In the genomic region with DNA sequence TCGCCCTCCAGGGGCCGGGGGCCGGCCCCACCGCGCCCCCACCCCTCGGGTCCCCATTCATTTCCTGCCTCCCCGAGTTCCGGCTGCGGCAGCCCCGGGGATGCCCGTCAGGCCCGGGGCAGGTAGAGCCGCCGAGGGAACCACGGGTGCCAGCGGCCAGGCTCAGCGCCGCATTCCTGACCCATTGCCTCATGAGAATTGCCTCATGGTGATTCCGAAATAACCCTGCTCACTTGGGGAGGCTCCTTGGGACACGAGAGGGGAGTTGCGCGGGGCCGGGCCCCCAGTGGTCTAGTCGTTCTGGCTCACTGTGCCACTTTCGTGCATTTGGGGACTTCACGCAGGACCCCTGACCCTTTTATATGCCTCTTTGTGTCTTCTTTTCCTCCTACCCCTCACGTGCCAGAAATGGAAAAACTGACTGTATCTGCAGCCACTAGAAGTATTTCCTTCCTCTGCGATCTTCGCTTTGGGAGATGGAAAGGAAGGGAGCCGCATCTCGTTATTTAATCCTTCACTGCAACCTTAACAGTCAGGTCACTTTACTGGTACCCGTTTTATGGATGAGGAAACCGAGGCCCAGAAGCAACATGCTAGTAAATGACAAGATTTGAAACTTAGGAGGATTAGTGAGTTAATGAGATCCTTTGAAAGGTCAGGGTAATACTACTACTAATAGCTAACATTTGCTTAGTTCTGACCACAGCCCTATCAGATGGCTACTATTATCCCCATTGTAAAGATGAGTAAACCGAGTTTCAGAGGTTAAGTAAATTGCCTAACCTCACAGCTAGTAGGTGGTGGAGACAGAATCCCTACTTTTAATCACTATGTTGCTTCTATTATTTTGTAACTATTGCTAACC, we compare ENCODE assay signal across 8 cellular contexts. TPM values are rescaled to one million over a fixed set of nuclear protein-coding genes. Genes with fewer than 3 reads are reported as not detected.
DNase-seq lines count a peak whose midpoint lies in the region; ATAC-seq and TF ChIP-seq lines count a peak whose summit lies in the region.

No MANE protein-coding gene starts in this region.

- peak in 2 of 9 donors; percentile 0 to 13 for TF ChIP-seq CTCF in heart right ventricle (IDR thresholded peaks at IDR 0.05)
- no peak for TF ChIP-seq CTCF in progenitor cell of endocrine pancreas (IDR thresholded peaks at IDR 0.05; ENCODE audit: unreplicated experiment)

- DNase-seq in EH (ENCODE audit: low read depth) (peak; percentile 89), M059J (ENCODE audit: low read depth) (peak; percentile 82), heart right ventricle (peak; percentile 63 to 65), progenitor cell of endocrine pancreas (ENCODE audit: low spot score, unreplicated experiment) (no peak), putamen (ENCODE audit: low spot score) (no peak), NCI-H510A treated with DMSO at 0.1 percent for 48 hours (lab: John Stamatoyannopoulos, UW) (no peak)
- no peak for DNase-seq in activated naive CD8-positive, alpha-beta T cell treated with anti-CD3 and anti-CD28 coated beads, Interleukin-2, amount 10 ng/mL, durations not matched to agents 7 days and 5 days

- peak overlapping the region; percentile 86 for H3K27ac Mint-ChIP-seq in activated naive CD8-positive, alpha-beta T cell treated with anti-CD3 and anti-CD28 coated beads, Interleukin-2, amount 10 ng/mL, durations not matched to agents 7 days and 5 days
- peak overlapping the region; percentile 99 for H3K27ac Mint-ChIP-seq in progenitor cell of endocrine pancreas

- peak overlapping the region; percentile 86 for H3K4me3 Mint-ChIP-seq in activated naive CD8-positive, alpha-beta T cell treated with anti-CD3 and anti-CD28 coated beads, Interleukin-2, amount 10 ng/mL, durations not matched to agents 7 days and 5 days
- H3K4me3 Mint-ChIP-seq in progenitor cell of endocrine pancreas (ENCODE audit: low read depth): peak overlapping the region; percentile 92

- no peaks in the 10 kb centered on the region for H3K9me3 ChIP-seq in heart right ventricle

- H3K4me3 ChIP-seq in heart right ventricle: peak overlapping the region; percentile 73 to 100 (median 92)

- H3K36me3 Mint-ChIP-seq in activated naive CD8-positive, alpha-beta T cell treated with anti-CD3 and anti-CD28 coated beads, Interleukin-2, amount 10 ng/mL, durations not matched to agents 7 days and 5 days: no peaks in the 10 kb centered on the region
- no peaks in the 10 kb centered on the region for H3K36me3 Mint-ChIP-seq in progenitor cell of endocrine pancreas (ENCODE audit: insufficient read depth)

- POLR2A ChIA-PET in activated naive CD8-positive, alpha-beta T cell treated with anti-CD3 and anti-CD28 coated beads, Interleukin-2, amount 10 ng/mL, durations not matched to agents 7 days and 5 days (lab: Charles Lee): interaction anchor here (1.0 to 1.3 kb wide), 4 partner anchors 9 to 260 kb away, joined by 3 to 9 read pairs (median 3); no protein-coding TSS in a partner anchor

- H3K27ac ChIP-seq in heart right ventricle: peak overlapping the region; percentile 95 to 99 (median 98)

- 4 to 5% methylated on average over 34 of the region's 34 CpGs for WGBS in heart right ventricle, 2 donors

- no peaks in the 10 kb centered on the region for H3K36me3 ChIP-seq in heart right ventricle

- ATAC-seq in GM21529 (IDR thresholded peaks at IDR 0.05; ENCODE audit: unreplicated experiment) (peak; percentile 42), heart right ventricle (peak; percentile 76 to 89 (median 80))
- peak; percentile 59 for ATAC-seq in activated naive CD8-positive, alpha-beta T cell treated with anti-CD3 and anti-CD28 coated beads, Interleukin-2, amount 10 ng/mL, durations not matched to agents 7 days and 5 days (ENCODE audit: low read depth)

- H3K27me3 Mint-ChIP-seq in activated naive CD8-positive, alpha-beta T cell treated with anti-CD3 and anti-CD28 coated beads, Interleukin-2, amount 10 ng/mL, durations not matched to agents 7 days and 5 days: peaks cover 3% of the 10 kb centered on the region
- H3K27me3 Mint-ChIP-seq in progenitor cell of endocrine pancreas: no peaks in the 10 kb centered on the region

- H3K9me3 Mint-ChIP-seq in activated naive CD8-positive, alpha-beta T cell treated with anti-CD3 and anti-CD28 coated beads, Interleukin-2, amount 10 ng/mL, durations not matched to agents 7 days and 5 days: no peaks in the 10 kb centered on the region
- no peaks in the 10 kb centered on the region for H3K9me3 Mint-ChIP-seq in progenitor cell of endocrine pancreas (ENCODE audit: low read depth)

- peaks cover 0 to 62% (median 51%) of the 10 kb centered on the region in 9 donors for H3K4me1 ChIP-seq in heart right ventricle

- peaks cover 31% of the 10 kb centered on the region for H3K4me1 Mint-ChIP-seq in activated naive CD8-positive, alpha-beta T cell treated with anti-CD3 and anti-CD28 coated beads, Interleukin-2, amount 10 ng/mL, durations not matched to agents 7 days and 5 days
- H3K4me1 Mint-ChIP-seq in progenitor cell of endocrine pancreas (ENCODE audit: low read depth): peaks cover 10% of the 10 kb centered on the region

- no peaks in the 10 kb centered on the region for H3K27me3 ChIP-seq in heart right ventricle

- intact Hi-C loops in heart right ventricle (cut with DNase I): no loop called here

RNA-seq across cellular contexts. Expression of gene PTPN11, which starts 0.8 kb away (rescaled TPM):
- total RNA-seq in M059J (2014; rRNA removed; shearing (Covaris generic)): 39.1 and 49.9 TPM in 2 replicates
- total RNA-seq in activated naive CD8-positive, alpha-beta T cell treated with anti-CD3 and anti-CD28 coated beads, Interleukin-2, amount 10 ng/mL, durations not matched to agents 7 days and 5 days: 10 to 100 TPM; 82.3 to 82.7 TPM
- total RNA-seq in heart right ventricle (100 to 1,000 TPM; 109 to 222 (median 159) TPM), progenitor cell of endocrine pancreas (73.8 and 77.3 TPM in 2 replicates)
- polyA plus RNA-seq in heart right ventricle: 10 to 100 TPM; 22.4 to 26.6 TPM

RNA-seq across cellular contexts. Expression of gene RPL6, which starts 10.1 kb away (rescaled TPM):
- total RNA-seq in M059J (2014; rRNA removed; shearing (Covaris generic)): 1,212 and 1,298 TPM in 2 replicates
- total RNA-seq in activated naive CD8-positive, alpha-beta T cell treated with anti-CD3 and anti-CD28 coated beads, Interleukin-2, amount 10 ng/mL, durations not matched to agents 7 days and 5 days: 1,000 to 10,000 TPM; 1,069 to 1,087 TPM
- 100 to 1,000 TPM; 564 to 722 (median 607) TPM for total RNA-seq in heart right ventricle
- polyA plus RNA-seq in heart right ventricle: 1,000 to 10,000 TPM in 1 of 2 donors, 100 to 1,000 TPM in 1; 994 to 1,749 TPM
- 1,626 and 1,651 TPM in 2 replicates for total RNA-seq in progenitor cell of endocrine pancreas

RNA-seq across cellular contexts. Expression of gene HECTD4, which starts 37.3 kb away (rescaled TPM):
- total RNA-seq in M059J (2014; rRNA removed; shearing (Covaris generic)): 3.5 and 13.8 TPM in 2 replicates
- 10 to 100 TPM; 45.8 to 47.0 TPM for total RNA-seq in activated naive CD8-positive, alpha-beta T cell treated with anti-CD3 and anti-CD28 coated beads, Interleukin-2, amount 10 ng/mL, durations not matched to agents 7 days and 5 days
- total RNA-seq in heart right ventricle (10 to 100 TPM; 20.1 to 28.7 (median 23.9) TPM), progenitor cell of endocrine pancreas (86.7 and 88.8 TPM in 2 replicates)
- polyA plus RNA-seq in heart right ventricle: 10 to 100 TPM in 1 of 2 donors, 1 to 10 TPM in 1; 3.0 to 33.7 TPM

Comparison
In these comparisons a context has a peak if more than half of its experiments do, and no peak if none do; other contexts are left out.
1. DNase-seq: peak in EH (single experiment), M059J (single experiment) and heart right ventricle (2 of 2); none in activated naive CD8-positive, alpha-beta T cell treated with anti-CD3 and anti-CD28 coated beads, Interleukin-2, amount 10 ng/mL, durations not matched to agents 7 days and 5 days (single experiment), progenitor cell of endocrine pancreas (single experiment), putamen (single experiment) and NCI-H510A treated with DMSO at 0.1 percent for 48 hours (single experiment).
2. Peak in every context shown above with its lines, with median percentiles within 50 percentile points of each other: ATAC-seq.